ENCODE assay signal across 1 cellular context in the genomic region with DNA sequence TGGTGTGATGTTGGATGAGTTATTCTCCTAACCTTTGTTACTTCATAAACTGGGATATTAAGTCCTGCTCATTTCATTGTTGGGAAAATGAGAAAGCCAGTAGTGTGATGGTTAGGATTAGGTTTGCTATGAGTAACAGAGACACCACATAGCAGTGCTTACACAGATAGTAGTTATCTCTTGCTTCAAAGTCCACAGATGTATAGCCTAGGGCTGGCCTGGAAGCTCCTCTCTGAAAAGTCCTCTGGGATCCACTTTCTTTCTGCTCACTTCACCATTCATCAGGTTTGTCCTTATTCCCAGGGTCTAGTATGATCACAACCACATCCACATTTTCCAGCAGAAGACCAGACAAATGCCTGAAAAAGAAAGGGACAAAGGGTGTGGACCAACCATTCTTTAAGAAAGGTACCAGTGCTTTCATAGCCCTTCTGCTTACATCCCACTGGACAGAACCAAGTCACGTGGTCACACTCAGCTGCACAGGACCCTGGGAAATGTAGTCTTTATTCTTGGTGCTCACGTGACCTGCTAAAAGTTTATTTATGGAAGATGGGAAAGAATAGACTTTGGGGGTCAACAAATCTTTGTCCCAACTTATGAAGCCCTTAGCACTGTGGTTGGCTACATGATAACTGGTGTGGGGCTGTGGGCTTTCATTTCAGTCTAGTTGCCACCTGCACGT.
TF ChIP-seq lines count a peak whose summit lies in the region.

No MANE protein-coding gene starts in this region.

TF ChIP-seq in K562, 482 proteins besides CTCF, POLR2A, EP300 and RAD21 (continued from another document):
- TF ChIP-seq, protein P1, sequence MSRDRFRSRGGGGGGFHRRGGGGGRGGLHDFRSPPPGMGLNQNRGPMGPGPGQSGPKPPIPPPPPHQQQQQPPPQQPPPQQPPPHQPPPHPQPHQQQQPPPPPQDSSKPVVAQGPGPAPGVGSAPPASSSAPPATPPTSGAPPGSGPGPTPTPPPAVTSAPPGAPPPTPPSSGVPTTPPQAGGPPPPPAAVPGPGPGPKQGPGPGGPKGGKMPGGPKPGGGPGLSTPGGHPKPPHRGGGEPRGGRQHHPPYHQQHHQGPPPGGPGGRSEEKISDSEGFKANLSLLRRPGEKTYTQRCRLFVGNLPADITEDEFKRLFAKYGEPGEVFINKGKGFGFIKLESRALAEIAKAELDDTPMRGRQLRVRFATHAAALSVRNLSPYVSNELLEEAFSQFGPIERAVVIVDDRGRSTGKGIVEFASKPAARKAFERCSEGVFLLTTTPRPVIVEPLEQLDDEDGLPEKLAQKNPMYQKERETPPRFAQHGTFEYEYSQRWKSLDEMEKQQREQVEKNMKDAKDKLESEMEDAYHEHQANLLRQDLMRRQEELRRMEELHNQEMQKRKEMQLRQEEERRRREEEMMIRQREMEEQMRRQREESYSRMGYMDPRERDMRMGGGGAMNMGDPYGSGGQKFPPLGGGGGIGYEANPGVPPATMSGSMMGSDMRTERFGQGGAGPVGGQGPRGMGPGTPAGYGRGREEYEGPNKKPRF (IDR thresholded peaks at IDR 0.05; ENCODE audit: low read depth, low read length) = no peak
- TF ChIP-seq ZNF75A (CRISPR knock-in tag; IDR thresholded peaks at IDR 0.05) = no peak
- TF ChIP-seq, protein P2, sequence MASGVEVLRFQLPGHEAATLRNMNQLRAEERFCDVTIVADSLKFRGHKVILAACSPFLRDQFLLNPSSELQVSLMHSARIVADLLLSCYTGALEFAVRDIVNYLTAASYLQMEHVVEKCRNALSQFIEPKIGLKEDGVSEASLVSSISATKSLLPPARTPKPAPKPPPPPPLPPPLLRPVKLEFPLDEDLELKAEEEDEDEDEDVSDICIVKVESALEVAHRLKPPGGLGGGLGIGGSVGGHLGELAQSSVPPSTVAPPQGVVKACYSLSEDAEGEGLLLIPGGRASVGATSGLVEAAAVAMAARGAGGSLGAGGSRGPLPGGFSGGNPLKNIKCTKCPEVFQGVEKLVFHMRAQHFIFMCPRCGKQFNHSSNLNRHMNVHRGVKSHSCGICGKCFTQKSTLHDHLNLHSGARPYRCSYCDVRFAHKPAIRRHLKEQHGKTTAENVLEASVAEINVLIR (CRISPR knock-in tag; IDR thresholded peaks at IDR 0.05) = no peak
- TF ChIP-seq SIX5 (IDR thresholded peaks at IDR 0.05; ENCODE audit: borderline replicate concordance in 1 of 2, insufficient read depth in 1 of 2, low read depth in 1 of 2, low read length in 2 of 2) = peak; percentile 45 to 65
- peak; percentile 96 for TF ChIP-seq TOE1 (IDR thresholded peaks at IDR 0.05; ENCODE audit: borderline replicate concordance)
- no peak for TF ChIP-seq TOE1 (CRISPR knock-in tag; IDR thresholded peaks at IDR 0.05; ENCODE audit: borderline replicate concordance, low read depth)
- peak; percentile 88 for TF ChIP-seq CBFA2T2 (conservative IDR thresholded peaks at IDR 0.05)
- no peak for TF ChIP-seq ZNF24 (IDR thresholded peaks at IDR 0.05)
- TF ChIP-seq HCFC1 (IDR thresholded peaks at IDR 0.05; ENCODE audit: low read depth, low read length) = peak; percentile 82
- TF ChIP-seq ESRRA (IDR thresholded peaks at IDR 0.05; ENCODE audit: borderline replicate concordance, low read depth) = no peak
- no peak for TF ChIP-seq CCNT2 (IDR thresholded peaks at IDR 0.05; ENCODE audit: borderline replicate concordance, extremely low read depth, insufficient read length, low read depth, low read length)
- TF ChIP-seq, protein P3, sequence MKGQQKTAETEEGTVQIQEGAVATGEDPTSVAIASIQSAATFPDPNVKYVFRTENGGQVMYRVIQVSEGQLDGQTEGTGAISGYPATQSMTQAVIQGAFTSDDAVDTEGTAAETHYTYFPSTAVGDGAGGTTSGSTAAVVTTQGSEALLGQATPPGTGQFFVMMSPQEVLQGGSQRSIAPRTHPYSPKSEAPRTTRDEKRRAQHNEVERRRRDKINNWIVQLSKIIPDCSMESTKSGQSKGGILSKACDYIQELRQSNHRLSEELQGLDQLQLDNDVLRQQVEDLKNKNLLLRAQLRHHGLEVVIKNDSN (CRISPR knock-in tag; IDR thresholded peaks at IDR 0.05) = peak; percentile 94
- no peak for TF ChIP-seq IFI16 (CRISPR knock-in tag; IDR thresholded peaks at IDR 0.05)
- TF ChIP-seq BDP1 (IDR thresholded peaks at IDR 0.05; ENCODE audit: insufficient read depth, insufficient read length) = no peak
- TF ChIP-seq ZNF143 (CRISPR knock-in tag; IDR thresholded peaks at IDR 0.05) = peak; percentile 78
- TF ChIP-seq CHD2 (IDR thresholded peaks at IDR 0.05; ENCODE audit: low read depth, low read length) = no peak
- TF ChIP-seq, protein P4, sequence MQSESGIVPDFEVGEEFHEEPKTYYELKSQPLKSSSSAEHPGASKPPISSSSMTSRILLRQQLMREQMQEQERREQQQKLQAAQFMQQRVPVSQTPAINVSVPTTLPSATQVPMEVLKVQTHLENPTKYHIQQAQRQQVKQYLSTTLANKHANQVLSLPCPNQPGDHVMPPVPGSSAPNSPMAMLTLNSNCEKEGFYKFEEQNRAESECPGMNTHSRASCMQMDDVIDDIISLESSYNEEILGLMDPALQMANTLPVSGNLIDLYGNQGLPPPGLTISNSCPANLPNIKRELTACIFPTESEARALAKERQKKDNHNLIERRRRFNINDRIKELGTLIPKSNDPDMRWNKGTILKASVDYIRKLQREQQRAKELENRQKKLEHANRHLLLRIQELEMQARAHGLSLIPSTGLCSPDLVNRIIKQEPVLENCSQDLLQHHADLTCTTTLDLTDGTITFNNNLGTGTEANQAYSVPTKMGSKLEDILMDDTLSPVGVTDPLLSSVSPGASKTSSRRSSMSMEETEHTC (IDR thresholded peaks at IDR 0.05) = 0 out of 2 replicates have a peak, but pooled peaks have one; percentile 34
- no peak for TF ChIP-seq RBM15 (IDR thresholded peaks at IDR 0.05; ENCODE audit: insufficient read depth, low read length)
- TF ChIP-seq, protein P5, sequence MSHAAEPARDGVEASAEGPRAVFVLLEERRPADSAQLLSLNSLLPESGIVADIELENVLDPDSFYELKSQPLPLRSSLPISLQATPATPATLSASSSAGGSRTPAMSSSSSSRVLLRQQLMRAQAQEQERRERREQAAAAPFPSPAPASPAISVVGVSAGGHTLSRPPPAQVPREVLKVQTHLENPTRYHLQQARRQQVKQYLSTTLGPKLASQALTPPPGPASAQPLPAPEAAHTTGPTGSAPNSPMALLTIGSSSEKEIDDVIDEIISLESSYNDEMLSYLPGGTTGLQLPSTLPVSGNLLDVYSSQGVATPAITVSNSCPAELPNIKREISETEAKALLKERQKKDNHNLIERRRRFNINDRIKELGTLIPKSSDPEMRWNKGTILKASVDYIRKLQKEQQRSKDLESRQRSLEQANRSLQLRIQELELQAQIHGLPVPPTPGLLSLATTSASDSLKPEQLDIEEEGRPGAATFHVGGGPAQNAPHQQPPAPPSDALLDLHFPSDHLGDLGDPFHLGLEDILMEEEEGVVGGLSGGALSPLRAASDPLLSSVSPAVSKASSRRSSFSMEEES (CRISPR knock-in tag; IDR thresholded peaks at IDR 0.05) = peak; percentile 97
- TF ChIP-seq SETDB1 (IDR thresholded peaks at IDR 0.05; ENCODE audit: low read length) = no peak
- no peak for TF ChIP-seq POLR2H (tag; IDR thresholded peaks at IDR 0.05; ENCODE audit: low read depth)
- TF ChIP-seq RAD51 (IDR thresholded peaks at IDR 0.05; ENCODE audit: borderline replicate concordance, low read depth) = peak; percentile 98
- TF ChIP-seq BHLHE40 (IDR thresholded peaks at IDR 0.05; ENCODE audit: low read length) = peak; percentile 83
- TF ChIP-seq ZBTB1 (CRISPR knock-in tag; IDR thresholded peaks at IDR 0.05; ENCODE audit: borderline replicate concordance, low read depth) = no peak
- no peak for TF ChIP-seq CBFA2T3 (IDR thresholded peaks at IDR 0.05)
- no peak for TF ChIP-seq NR1H2 (CRISPR knock-in tag; IDR thresholded peaks at IDR 0.05)
- TF ChIP-seq, protein P6, sequence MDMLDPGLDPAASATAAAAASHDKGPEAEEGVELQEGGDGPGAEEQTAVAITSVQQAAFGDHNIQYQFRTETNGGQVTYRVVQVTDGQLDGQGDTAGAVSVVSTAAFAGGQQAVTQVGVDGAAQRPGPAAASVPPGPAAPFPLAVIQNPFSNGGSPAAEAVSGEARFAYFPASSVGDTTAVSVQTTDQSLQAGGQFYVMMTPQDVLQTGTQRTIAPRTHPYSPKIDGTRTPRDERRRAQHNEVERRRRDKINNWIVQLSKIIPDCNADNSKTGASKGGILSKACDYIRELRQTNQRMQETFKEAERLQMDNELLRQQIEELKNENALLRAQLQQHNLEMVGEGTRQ (CRISPR knock-in tag; IDR thresholded peaks at IDR 0.05) = peak; percentile 94
- no peak for TF ChIP-seq FOXJ3 (CRISPR knock-in tag; IDR thresholded peaks at IDR 0.05)
